6 cellular contexts compared by ENCODE assay signal in the genomic region with DNA sequence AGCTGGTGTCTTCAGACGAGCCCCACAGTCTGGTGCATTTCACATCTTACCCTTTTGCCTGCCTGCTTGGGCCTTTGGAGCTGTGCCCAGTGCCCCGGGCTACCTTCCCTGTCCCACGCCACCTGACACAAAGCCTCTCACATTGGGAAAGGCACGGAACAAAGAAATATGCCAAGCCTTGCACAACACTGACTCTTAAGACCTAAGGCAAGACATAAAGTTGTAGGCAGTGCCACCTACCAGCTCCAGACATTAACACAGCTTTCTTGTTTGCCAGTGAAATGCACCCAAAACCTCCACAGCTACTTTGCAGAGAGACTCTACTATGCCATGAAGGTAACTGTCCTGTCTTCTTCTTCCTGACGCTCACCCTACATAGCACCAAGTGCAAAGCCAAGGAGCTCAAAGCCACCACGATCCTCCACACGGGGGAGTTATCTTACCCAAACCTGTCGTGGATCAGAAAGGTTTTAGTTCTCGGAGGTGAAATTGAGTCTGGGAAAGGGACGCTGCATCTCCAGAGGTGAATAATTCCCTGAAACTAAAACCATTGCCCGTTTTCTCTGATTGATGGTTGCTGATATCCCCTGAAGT. TPM values are rescaled to one million over a fixed set of nuclear protein-coding genes. Genes with fewer than 3 reads are reported as not detected.
"Had no signal": no experiment of that assay in that cellular context is flagged by ENCODE, and none has a peak within 500 bp of the region (broad histone marks: within the 10 kb centered on the region; RNA-seq: fewer than 3 reads in every experiment).

No MANE protein-coding gene starts in this region.

RNA-seq across cellular contexts. Expression of a gene that starts 11.8 kb away (rescaled TPM):
- total RNA-seq: activated CD4-positive, alpha-beta T cell treated with anti-CD3 and anti-CD28 coated beads, Interleukin-2, amount 10 ng/mL, durations not matched to agents 24 days and 14 days; activated CD8-positive, alpha-beta memory T cell treated with anti-CD3 and anti-CD28 coated beads for 36 hours; activated CD8-positive, alpha-beta T cell treated with anti-CD3 and anti-CD28 coated beads for 36 hours; activated naive CD8-positive, alpha-beta T cell treated with anti-CD3 and anti-CD28 coated beads for 36 hours; activated T-helper 17 cell treated with anti-CD3 and anti-CD28 coated beads, Interleukin-2, amount 50 U/mL, for 72 hours; aorta had no signal
